Comparison of ENCODE assay signal across 7 cellular contexts in genomic region chr3:84918592-84918991, GRCh38. TPM values are rescaled to one million over a fixed set of nuclear protein-coding genes. Genes with fewer than 3 reads are reported as not detected.
"Had no signal": no experiment of that assay in that cellular context is flagged by ENCODE, and none has a peak within 500 bp of the region (broad histone marks: within the 10 kb centered on the region; RNA-seq: fewer than 3 reads in every experiment).

No MANE protein-coding gene starts in this region.

RNA-seq across cellular contexts. Expression of gene CADM2, which starts 40.2 kb away (rescaled TPM):
- total RNA-seq: dermis blood vessel endothelial cell, dermis microvascular lymphatic vessel endothelial cell, endothelial cell of umbilical vein, epithelial cell of proximal tubule, esophagus mucosa, foreskin keratinocyte, glomerular endothelial cell had no signal
- polyA plus RNA-seq: endothelial cell of umbilical vein had no signal
